Comparison of ENCODE assay signal across 16 cellular contexts in genomic region chr1:18199462-18199861, GRCh38.
DNase-seq lines count a peak whose midpoint lies in the region; ATAC-seq and TF ChIP-seq lines count a peak whose summit lies in the region.
"Had no signal": no experiment of that assay in that cellular context is flagged by ENCODE, and none has a peak within 500 bp of the region (broad histone marks: within the 10 kb centered on the region; RNA-seq: fewer than 3 reads in every experiment).

No MANE protein-coding gene starts in this region.

- DNase-seq in COLO668 (lab: John Stamatoyannopoulos, UW; ENCODE audit: unreplicated experiment) = peak; percentile 58
- DNase-seq in NCI-H1105 treated with DMSO at 0.1 percent for 48 hours (lab: John Stamatoyannopoulos, UW) = peak; percentile 91
- peak; percentile 82 for DNase-seq in NCI-H510A treated with DMSO at 0.1 percent for 48 hours (lab: John Stamatoyannopoulos, UW)
- DNase-seq in cerebellum (ENCODE audit: low spot score) = peak; percentile 69
- DNase-seq in foreskin fibroblast = no peak
- no peak for DNase-seq in left colon
- DNase-seq: activated CD4-positive, alpha-beta T cell treated with anti-CD3 and anti-CD28 coated beads, Interleukin-2, amount 10 ng/mL, durations not matched to agents 24 days and 14 days; activated T-cell treated with anti-CD3 and anti-CD28 coated beads for 4 hours; CD8-positive, alpha-beta T cell; esophagus squamous epithelium; stimulated activated naive B cell treated with anti-CD40 and anti-IgM and Interleukin-4, amounts not matched to agents 10 μg/mL and 1 μg/mL and 100 μg/mL, for 72 hours; T1000; upper lobe of left lung had no signal

- ATAC-seq in GM18868 (IDR thresholded peaks at IDR 0.05; ENCODE audit: unreplicated experiment) (no peak), left colon (no peak), GM21423 (IDR thresholded peaks at IDR 0.05; ENCODE audit: unreplicated experiment) (no peak)
- ATAC-seq: CD8-positive, alpha-beta T cell; stimulated activated naive B cell treated with anti-CD40 and anti-IgM and Interleukin-4, amounts not matched to agents 10 μg/mL and 1 μg/mL and 100 μg/mL, for 72 hours had no signal

- no peak for TF ChIP-seq CTCF in foreskin fibroblast (IDR thresholded peaks at IDR 0.05; ENCODE audit: low read depth, low read length)

- intact Hi-C loops in left colon (cut with DNase I, micrococcal nuclease) = no loop called here

- H3K4me3 ChIP-seq in foreskin fibroblast (ENCODE audit: low read depth in 1 of 2, low read length in 2 of 2) = no peak overlapping the region
- H3K4me3 ChIP-seq: dorsolateral prefrontal cortex, esophagus squamous epithelium, upper lobe of left lung had no signal

Comparison
In these comparisons a context has a peak if more than half of its experiments do, and no peak if none do; other contexts are left out.
1. DNase-seq: peak in COLO668 (single experiment), NCI-H1105 treated with DMSO at 0.1 percent for 48 hours (single experiment), NCI-H510A treated with DMSO at 0.1 percent for 48 hours (single experiment) and cerebellum (single experiment); none in foreskin fibroblast (0 of 2) and left colon (0 of 2).